In the genomic region with DNA sequence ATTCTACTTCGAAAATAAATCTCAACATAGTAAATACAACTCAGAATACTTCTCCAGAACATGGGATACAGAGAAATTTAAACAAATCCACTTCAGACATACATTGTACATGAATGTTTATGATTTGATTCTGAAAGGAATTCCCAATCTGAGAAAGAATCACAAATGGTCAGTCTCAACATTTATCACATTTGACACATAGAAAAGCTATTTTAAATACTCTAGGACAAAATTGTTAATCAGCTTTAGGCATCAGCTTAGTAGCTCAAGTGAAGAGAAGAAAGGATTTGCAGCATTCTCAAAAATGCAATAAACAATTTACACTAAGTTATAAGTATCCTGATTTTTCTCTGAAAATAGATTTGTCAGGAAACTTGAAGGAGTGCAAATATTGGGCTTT, we compare ENCODE assay signal across 24 cellular contexts.
DNase-seq lines count a peak whose midpoint lies in the region; ATAC-seq, FAIRE-seq and TF ChIP-seq lines count a peak whose summit lies in the region.
"Had no signal": no experiment of that assay in that cellular context is flagged by ENCODE, and none has a peak within 500 bp of the region (broad histone marks: within the 10 kb centered on the region; RNA-seq: fewer than 3 reads in every experiment).

No MANE protein-coding gene starts in this region.

- H3K9ac ChIP-seq in adipocyte (ENCODE audit: low read length) (no peak overlapping the region), astrocyte (ENCODE audit: low read length) (no peak overlapping the region)
- H3K9ac ChIP-seq: BLaER1 had no signal

- no peaks in the 10 kb centered on the region for H3K79me2 ChIP-seq in astrocyte (ENCODE audit: insufficient read depth, low read length)

- in situ Hi-C loops in brain microvascular endothelial cell (cut with HindIII; ENCODE audit: low pct_ligation_motif_present, low sequenced_read_pairs): no loop called here

- no peak overlapping the region for H2AFZ ChIP-seq in astrocyte (ENCODE audit: low read depth, low read length)

- H3K27ac ChIP-seq in astrocyte (ENCODE audit: low read depth, low read length) (no peak overlapping the region), ascending aorta (no peak overlapping the region), aorta (ENCODE audit: low read depth in 1 of 2, low read length in 2 of 2) (no peak overlapping the region), brain microvascular endothelial cell (no peak overlapping the region)
- H3K27ac ChIP-seq: BLaER1 had no signal

- H3K4me3 Mint-ChIP-seq in astrocyte (ENCODE audit: unreplicated experiment): no peak overlapping the region
- H3K4me3 Mint-ChIP-seq: CD14-positive monocyte; CD4-positive, alpha-beta memory T cell; CD4-positive, CD25-positive, alpha-beta regulatory T cell; CD8-positive, alpha-beta memory T cell had no signal

- peaks cover 3% of the 10 kb centered on the region for H4K20me1 ChIP-seq in astrocyte (ENCODE audit: insufficient read depth, low read length)
- H4K20me1 ChIP-seq: BLaER1 had no signal

- TF ChIP-seq CTCF in D721Med (IDR thresholded peaks at IDR 0.05; ENCODE audit: insufficient read depth, missing control alignments) (no peak), astrocyte (IDR thresholded peaks at IDR 0.05; ENCODE audit: insufficient read depth, low read depth, low read length) (no peak), ascending aorta (IDR thresholded peaks at IDR 0.05) (no peak), brain microvascular endothelial cell (IDR thresholded peaks at IDR 0.05; ENCODE audit: low read depth, low read length, missing control alignments) (no peak)

- intact Hi-C loops in ascending aorta (cut with DNase I) (no loop called here), aorta (cut with DNase I) (no loop called here)

- DNase-seq in D721Med (ENCODE audit: insufficient read length, low spot score) (no peak), EH (ENCODE audit: low read depth) (peak; percentile 15), adipocyte (ENCODE audit: low read depth) (peak; percentile 53), astrocyte (ENCODE audit: low read depth) (no peak), ascending aorta (ENCODE audit: low spot score in 2 of 2) (no peak), aorta (no peak), brain microvascular endothelial cell (no peak)
- DNase-seq: 8988T; ACHN; BE2C; C1 segment of cervical spinal cord; CD4-positive, alpha-beta memory T cell; CD4-positive, CD25-positive, alpha-beta regulatory T cell; CD8-positive, alpha-beta memory T cell; COR-L47; DMS79 treated with DMSO at 0.1 percent for 48 hours; EL; GDM1 had no signal

- FAIRE-seq in D721Med (lab: Jason Lieb, UNC) (peak; percentile 97), astrocyte (lab: Jason Lieb, UNC) (peak; percentile 90)
- FAIRE-seq: A204.1, GM12878, GM12892 had no signal

- H3K4me1 ChIP-seq in adipocyte (ENCODE audit: control insufficient read depth, insufficient read depth, low read length) (no peaks in the 10 kb centered on the region), astrocyte (ENCODE audit: insufficient read depth, low read length) (no peaks in the 10 kb centered on the region), ascending aorta (no peaks in the 10 kb centered on the region), aorta (ENCODE audit: control insufficient read depth in 1 of 2, insufficient read depth in 2 of 2, low read length in 2 of 2) (no peaks in the 10 kb centered on the region)
- H3K4me1 ChIP-seq: BE2C had no signal

- no peaks in the 10 kb centered on the region for H3K9me3 ChIP-seq in adipocyte (ENCODE audit: control insufficient read depth, low read length)
- no peaks in the 10 kb centered on the region for H3K9me3 ChIP-seq in astrocyte (ENCODE audit: insufficient read depth, low read depth, low read length)
- no peaks in the 10 kb centered on the region for H3K9me3 ChIP-seq in ascending aorta
- H3K9me3 ChIP-seq in aorta (ENCODE audit: control insufficient read depth, low read length): no peaks in the 10 kb centered on the region
- H3K9me3 ChIP-seq: BE2C, BLaER1 had no signal

- ATAC-seq in HG03342 (IDR thresholded peaks at IDR 0.05; ENCODE audit: unreplicated experiment): no peak
- no peak for ATAC-seq in aorta (ENCODE audit: low FRiP score)
- ATAC-seq: GM12878 had no signal

- no peaks in the 10 kb centered on the region for H3K27me3 Mint-ChIP-seq in astrocyte (ENCODE audit: low read depth, unreplicated experiment)
- H3K27me3 Mint-ChIP-seq: CD4-positive, CD25-positive, alpha-beta regulatory T cell had no signal

- 51 to 54% methylated on average over 1 of the region's 1 CpG for WGBS in aorta, 2 donors

- H3K36me3 ChIP-seq in adipocyte (ENCODE audit: control insufficient read depth, insufficient read depth, low read length, severe bottlenecking) (no peaks in the 10 kb centered on the region), astrocyte (ENCODE audit: insufficient read depth, low read length) (no peaks in the 10 kb centered on the region), ascending aorta (no peaks in the 10 kb centered on the region), aorta (ENCODE audit: control insufficient read depth in 1 of 2, insufficient read depth in 2 of 2, low read length in 1 of 2) (no peaks in the 10 kb centered on the region), brain microvascular endothelial cell (replicated peaks) (no peaks in the 10 kb centered on the region)
- H3K36me3 ChIP-seq: BE2C had no signal

- no peaks in the 10 kb centered on the region for H3K27me3 ChIP-seq in adipocyte (replicated peaks; ENCODE audit: control insufficient read depth, insufficient read depth, low read length)
- H3K27me3 ChIP-seq in astrocyte (ENCODE audit: insufficient read depth, low read length): no peaks in the 10 kb centered on the region
- no peaks in the 10 kb centered on the region for H3K27me3 ChIP-seq in ascending aorta
- no peaks in the 10 kb centered on the region for H3K27me3 ChIP-seq in aorta (ENCODE audit: control insufficient read depth in 1 of 2, insufficient read depth in 2 of 2, low read length in 1 of 2)
- no peaks in the 10 kb centered on the region for H3K27me3 ChIP-seq in brain microvascular endothelial cell (replicated peaks)
- H3K27me3 ChIP-seq: BE2C, BLaER1 had no signal

- H3K4me3 ChIP-seq in adipocyte (ENCODE audit: low read length): no peak overlapping the region
- H3K4me3 ChIP-seq in astrocyte (ENCODE audit: insufficient read depth, low read depth, low read length): no peak overlapping the region
- no peak overlapping the region for H3K4me3 ChIP-seq in ascending aorta
- H3K4me3 ChIP-seq in aorta (ENCODE audit: low read length in 2 of 2): no peak overlapping the region
- H3K4me3 ChIP-seq in brain microvascular endothelial cell (ENCODE audit: low read depth, low read length): no peak overlapping the region
- H3K4me3 ChIP-seq: BLaER1, GM12878 had no signal

- H3K27ac Mint-ChIP-seq in astrocyte (ENCODE audit: unreplicated experiment): no peak overlapping the region
- H3K27ac Mint-ChIP-seq: CD14-positive monocyte; CD4-positive, alpha-beta memory T cell; CD4-positive, CD25-positive, alpha-beta regulatory T cell; CD8-positive, alpha-beta memory T cell had no signal

- no peak overlapping the region for H3K4me2 ChIP-seq in astrocyte (ENCODE audit: low read length)
- H3K4me2 ChIP-seq: BLaER1 had no signal

- no peaks in the 10 kb centered on the region for H3K9me3 Mint-ChIP-seq in astrocyte (ENCODE audit: unreplicated experiment)
- H3K9me3 Mint-ChIP-seq: CD4-positive, CD25-positive, alpha-beta regulatory T cell had no signal

- H3K36me3 Mint-ChIP-seq in astrocyte (ENCODE audit: low read depth, unreplicated experiment): peaks cover 3% of the 10 kb centered on the region
- H3K36me3 Mint-ChIP-seq: CD14-positive monocyte; CD4-positive, alpha-beta memory T cell; CD4-positive, CD25-positive, alpha-beta regulatory T cell; CD8-positive, alpha-beta memory T cell had no signal

- H3K4me1 Mint-ChIP-seq in astrocyte (ENCODE audit: low read depth, unreplicated experiment): no peaks in the 10 kb centered on the region
- H3K4me1 Mint-ChIP-seq: CD14-positive monocyte; CD4-positive, alpha-beta memory T cell; CD4-positive, CD25-positive, alpha-beta regulatory T cell; CD8-positive, alpha-beta memory T cell had no signal

Comparison
In these comparisons a context has a peak if more than half of its experiments do, and no peak if none do; other contexts are left out.
1. DNase-seq: peak in EH (single experiment) and adipocyte (single experiment); none in D721Med (single experiment), astrocyte (single experiment), ascending aorta (0 of 2), aorta (0 of 2) and brain microvascular endothelial cell (single experiment).